ENCODE assay signal across 20 cellular contexts in the genomic region with DNA sequence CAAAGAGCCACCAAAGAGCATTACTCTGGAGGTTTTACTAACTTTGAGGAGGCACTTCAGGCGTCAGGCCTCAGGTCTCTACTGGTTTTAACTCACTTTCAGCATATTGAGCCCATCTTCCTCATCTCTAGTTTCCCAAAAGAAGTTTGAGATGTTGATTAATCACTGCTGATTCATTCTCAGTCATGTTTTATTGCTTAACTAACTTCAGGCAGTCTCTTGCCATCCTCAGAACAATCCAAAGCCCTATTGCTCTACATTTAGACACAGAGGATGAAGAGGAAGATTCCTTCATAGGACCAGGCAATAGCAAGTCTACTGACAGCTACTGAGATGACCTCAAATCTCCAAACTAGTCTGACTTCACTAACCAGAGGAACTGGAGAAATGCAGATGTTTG. TPM values are rescaled to one million over a fixed set of nuclear protein-coding genes. Genes with fewer than 3 reads are reported as not detected.
DNase-seq lines count a peak whose midpoint lies in the region; ATAC-seq and TF ChIP-seq lines count a peak whose summit lies in the region.
"Had no signal": no experiment of that assay in that cellular context is flagged by ENCODE, and none has a peak within 500 bp of the region (broad histone marks: within the 10 kb centered on the region; RNA-seq: fewer than 3 reads in every experiment).

No MANE protein-coding gene starts in this region.

- CTCF ChIA-PET in PC-3 (lab: Charles Lee), result no interaction called here

- no peaks in the 10 kb centered on the region for H3K9me2 ChIP-seq in PC-3 (replicated peaks; ENCODE audit: low read length)
- H3K9me2 ChIP-seq in GM23338 (ENCODE audit: insufficient read depth), result 0 out of 2 replicates have a peak, but pooled peaks cover 4% of the 10 kb centered on the region

- H3K27me3 Mint-ChIP-seq in GM23338 (ENCODE audit: insufficient read depth, low read depth, poor library complexity), result no peaks in the 10 kb centered on the region

- no peaks in the 10 kb centered on the region for H3K36me3 Mint-ChIP-seq in GM23338 (ENCODE audit: low read depth)
- no peaks in the 10 kb centered on the region for H3K36me3 Mint-ChIP-seq in activated naive CD4-positive, alpha-beta T cell treated with anti-CD3 and anti-CD28 coated beads, Interleukin-2, amount 50 U/mL, for 72 hours
- H3K36me3 Mint-ChIP-seq: stimulated activated effector memory CD8-positive, alpha-beta T cell treated with anti-CD3 and anti-CD28 coated beads, Interleukin-12 subunit alpha, Interleukin-12 subunit beta, amount 100 ng/mL, for 72 hours had no signal

- H4K20me1 ChIP-seq in PC-3 (ENCODE audit: low read length), result no peaks in the 10 kb centered on the region
- H4K20me1 ChIP-seq in GM23338 (replicated peaks; ENCODE audit: insufficient read depth), result no peaks in the 10 kb centered on the region

- H3K4me3 ChIP-seq in PC-3 (ENCODE audit: low read length), result no peak overlapping the region
- H3K4me3 ChIP-seq in GM23338, result no peak overlapping the region
- no peak overlapping the region for H3K4me3 ChIP-seq in MG63
- H3K4me3 ChIP-seq: gastrocnemius medialis, sigmoid colon had no signal

- POLR2A ChIA-PET in PC-3 (lab: Charles Lee; ENCODE audit: unreplicated experiment), result no interaction called here

- H3K9ac ChIP-seq in PC-3 (ENCODE audit: low read length), result no peak overlapping the region

- H2AFZ ChIP-seq in PC-3 (ENCODE audit: low read length), result no peak overlapping the region
- no peak overlapping the region; the same call in 1 of the 2 replicates for H2AFZ ChIP-seq in GM23338

- intact Hi-C loops in PC-3 (cut with micrococcal nuclease), result no loop called here

- H3F3A ChIP-seq in PC-3 (ENCODE audit: low read length, unreplicated experiment), result no peaks in the 10 kb centered on the region
- no peaks in the 10 kb centered on the region for H3F3A ChIP-seq in GM23338 (replicated peaks; ENCODE audit: low read depth)

- H3K9me3 ChIP-seq in PC-3 (ENCODE audit: low read length), result no peaks in the 10 kb centered on the region
- no peaks in the 10 kb centered on the region for H3K9me3 ChIP-seq in MG63
- H3K9me3 ChIP-seq: gastrocnemius medialis, sigmoid colon had no signal

- peaks cover 9% of the 10 kb centered on the region for H3K27me3 ChIP-seq in PC-3 (ENCODE audit: low read length)
- H3K27me3 ChIP-seq in GM23338 (ENCODE audit: insufficient read depth), result no peaks in the 10 kb centered on the region
- no peaks in the 10 kb centered on the region for H3K27me3 ChIP-seq in MG63
- H3K27me3 ChIP-seq: gastrocnemius medialis, sigmoid colon had no signal

- no peak for TF ChIP-seq CTCF in PC-3 (conservative IDR thresholded peaks at IDR 0.05; ENCODE audit: low read depth, low read length)
- no peak for TF ChIP-seq CTCF in GM23338 (conservative IDR thresholded peaks at IDR 0.05; ENCODE audit: low read depth in 2 of 2)

- no peaks in the 10 kb centered on the region for H3K36me3 ChIP-seq in PC-3 (ENCODE audit: low read depth, low read length)
- H3K36me3 ChIP-seq in GM23338 (ENCODE audit: insufficient read depth), result no peaks in the 10 kb centered on the region
- H3K36me3 ChIP-seq in MG63, result no peaks in the 10 kb centered on the region
- H3K36me3 ChIP-seq: gastrocnemius medialis, sigmoid colon had no signal

- no peaks in the 10 kb centered on the region for H3K9me3 Mint-ChIP-seq in GM23338
- no peaks in the 10 kb centered on the region for H3K9me3 Mint-ChIP-seq in activated naive CD4-positive, alpha-beta T cell treated with anti-CD3 and anti-CD28 coated beads, Interleukin-2, amount 50 U/mL, for 72 hours
- H3K9me3 Mint-ChIP-seq: stimulated activated effector memory CD8-positive, alpha-beta T cell treated with anti-CD3 and anti-CD28 coated beads, Interleukin-12 subunit alpha, Interleukin-12 subunit beta, amount 100 ng/mL, for 72 hours had no signal

- no TSS peak for BruUV-seq in PC-3 (replicated peaks; lab: Mats Ljungman, UMichigan)

- no peaks in the 10 kb centered on the region for H3K79me2 ChIP-seq in PC-3 (ENCODE audit: low read length)
- no peaks in the 10 kb centered on the region for H3K79me2 ChIP-seq in GM23338 (replicated peaks; ENCODE audit: insufficient read depth)

- H3K4me1 ChIP-seq in PC-3 (ENCODE audit: insufficient read depth, low read length) (peaks cover 12% of the 10 kb centered on the region), GM23338 (ENCODE audit: insufficient read depth) (no peaks in the 10 kb centered on the region)
- H3K4me1 ChIP-seq: gastrocnemius medialis, sigmoid colon had no signal

- no peak overlapping the region for H3K27ac Mint-ChIP-seq in GM23338
- no peak overlapping the region for H3K27ac Mint-ChIP-seq in activated naive CD4-positive, alpha-beta T cell treated with anti-CD3 and anti-CD28 coated beads, Interleukin-2, amount 50 U/mL, for 72 hours
- H3K27ac Mint-ChIP-seq: stimulated activated effector memory CD8-positive, alpha-beta T cell treated with anti-CD3 and anti-CD28 coated beads, Interleukin-12 subunit alpha, Interleukin-12 subunit beta, amount 100 ng/mL, for 72 hours had no signal

- H3K4me2 ChIP-seq in PC-3 (ENCODE audit: low read length) (no peak overlapping the region), GM23338 (no peak overlapping the region)

- DNase-seq in A172 (ENCODE audit: low spot score), result peak; percentile 61
- DNase-seq in HCEC 1CT, result peak; percentile 87
- peak; percentile 82 for DNase-seq in PC-3
- DNase-seq in fibroblast of peridontal ligament (ENCODE audit: extremely low read depth), result peak; percentile 87
- no peak for DNase-seq in HK-2 (ENCODE audit: unreplicated experiment)
- no peak for DNase-seq in GM23338 (ENCODE audit: low spot score)
- no peak for DNase-seq in MG63
- no peak for DNase-seq in activated naive CD4-positive, alpha-beta T cell treated with anti-CD3 and anti-CD28 coated beads, Interleukin-2, amount 50 U/mL, for 72 hours (ENCODE audit: low spot score in 2 of 2)
- DNase-seq: activated CD4-positive, alpha-beta T cell treated with anti-CD3 and anti-CD28 coated beads, Interleukin-2, amount 50 U/mL, for 1 hour; activated T-cell treated with anti-CD3 and anti-CD28 coated beads, Interleukin-2, amount 50 U/mL, for 48 hours; cortex of kidney; gastrocnemius medialis; KG1; NCI-H2029 treated with DMSO at 0.1 percent for 48 hours; NCI-H82; SIG-M5; sigmoid colon; stimulated activated CD4-positive, alpha-beta T cell treated with anti-CD3 and anti-CD28 coated beads, Interleukin-4, amount 100 ng/mL, for 4 hours; T1000 had no signal

- peaks cover 10% of the 10 kb centered on the region for H3K4me1 Mint-ChIP-seq in GM23338
- H3K4me1 Mint-ChIP-seq: stimulated activated effector memory CD8-positive, alpha-beta T cell treated with anti-CD3 and anti-CD28 coated beads, Interleukin-12 subunit alpha, Interleukin-12 subunit beta, amount 100 ng/mL, for 72 hours had no signal

- ATAC-seq in PC-3 (peak; percentile 96), GM23338 (no peak)
- no peak for ATAC-seq in activated naive CD4-positive, alpha-beta T cell treated with anti-CD3 and anti-CD28 coated beads, Interleukin-2, amount 50 U/mL, for 72 hours
- ATAC-seq: gastrocnemius medialis; stimulated activated effector memory CD8-positive, alpha-beta T cell treated with anti-CD3 and anti-CD28 coated beads, Interleukin-12 subunit alpha, Interleukin-12 subunit beta, amount 100 ng/mL, for 72 hours had no signal

- H3K4me3 Mint-ChIP-seq in GM23338, result no peak overlapping the region
- H3K4me3 Mint-ChIP-seq: stimulated activated effector memory CD8-positive, alpha-beta T cell treated with anti-CD3 and anti-CD28 coated beads, Interleukin-12 subunit alpha, Interleukin-12 subunit beta, amount 100 ng/mL, for 72 hours had no signal

- H3K27ac ChIP-seq in PC-3 (ENCODE audit: low read length), result no peak overlapping the region
- no peak overlapping the region for H3K27ac ChIP-seq in GM23338 (ENCODE audit: low read depth)
- H3K27ac ChIP-seq: gastrocnemius medialis, sigmoid colon had no signal

TF ChIP-seq in GM23338, 12 proteins besides CTCF, POLR2A, EP300 and RAD21 (continues in another document):
- TF ChIP-seq ZNF114 (CRISPR knock-in tag; IDR thresholded peaks at IDR 0.05) (no peak), CREB1 (CRISPR knock-in tag; IDR thresholded peaks at IDR 0.05; ENCODE audit: low read depth) (no peak), POLR2AphosphoS5 (IDR thresholded peaks at IDR 0.05; ENCODE audit: low read depth) (no peak), ETS1 (IDR thresholded peaks at IDR 0.05) (no peak), JUNB (IDR thresholded peaks at IDR 0.05; ENCODE audit: unreplicated experiment) (no peak), EZH2 (IDR thresholded peaks at IDR 0.05; ENCODE audit: low read depth, unreplicated experiment) (no peak), STAT1 (IDR thresholded peaks at IDR 0.05; ENCODE audit: unreplicated experiment) (no peak)

RNA-seq across cellular contexts. Expression of gene BET1, which starts 39.1 kb away (rescaled TPM):
- total RNA-seq in A172 (2014; rRNA removed; shearing (Covaris generic)), result 53.1 and 62.2 TPM in 2 replicates
- total RNA-seq in PC-3 (2014; rRNA removed), result 7.9 and 12.1 TPM in 2 replicates
- total RNA-seq in GM23338 (2014; rRNA removed; shearing (Covaris generic)), result 35.7 and 42.2 TPM in 2 replicates
- 58.8 and 69.2 TPM in 2 replicates for polyA plus RNA-seq in GM23338 (2016; fragmentation: Nextera tagmentation; extraction: Ambion mirVana)
- 21.7 and 30.9 TPM in 2 replicates for total RNA-seq in MG63 (2014; rRNA removed; shearing (Covaris generic); ENCODE audit: low replicate concordance)
- total RNA-seq in activated naive CD4-positive, alpha-beta T cell treated with anti-CD3 and anti-CD28 coated beads, Interleukin-2, amount 50 U/mL, for 72 hours, result 10 to 100 TPM; 18.8 to 21.5 TPM

Comparison
In these comparisons a context has a peak if more than half of its experiments do, and no peak if none do; other contexts are left out.
1. DNase-seq: peak in A172 (single experiment), HCEC 1CT (single experiment), PC-3 (single experiment) and fibroblast of peridontal ligament (single experiment); none in HK-2 (single experiment), GM23338 (single experiment), MG63 (single experiment) and activated naive CD4-positive, alpha-beta T cell treated with anti-CD3 and anti-CD28 coated beads, Interleukin-2, amount 50 U/mL, for 72 hours (0 of 2).